6 cellular contexts compared by ENCODE assay signal in the genomic region with DNA sequence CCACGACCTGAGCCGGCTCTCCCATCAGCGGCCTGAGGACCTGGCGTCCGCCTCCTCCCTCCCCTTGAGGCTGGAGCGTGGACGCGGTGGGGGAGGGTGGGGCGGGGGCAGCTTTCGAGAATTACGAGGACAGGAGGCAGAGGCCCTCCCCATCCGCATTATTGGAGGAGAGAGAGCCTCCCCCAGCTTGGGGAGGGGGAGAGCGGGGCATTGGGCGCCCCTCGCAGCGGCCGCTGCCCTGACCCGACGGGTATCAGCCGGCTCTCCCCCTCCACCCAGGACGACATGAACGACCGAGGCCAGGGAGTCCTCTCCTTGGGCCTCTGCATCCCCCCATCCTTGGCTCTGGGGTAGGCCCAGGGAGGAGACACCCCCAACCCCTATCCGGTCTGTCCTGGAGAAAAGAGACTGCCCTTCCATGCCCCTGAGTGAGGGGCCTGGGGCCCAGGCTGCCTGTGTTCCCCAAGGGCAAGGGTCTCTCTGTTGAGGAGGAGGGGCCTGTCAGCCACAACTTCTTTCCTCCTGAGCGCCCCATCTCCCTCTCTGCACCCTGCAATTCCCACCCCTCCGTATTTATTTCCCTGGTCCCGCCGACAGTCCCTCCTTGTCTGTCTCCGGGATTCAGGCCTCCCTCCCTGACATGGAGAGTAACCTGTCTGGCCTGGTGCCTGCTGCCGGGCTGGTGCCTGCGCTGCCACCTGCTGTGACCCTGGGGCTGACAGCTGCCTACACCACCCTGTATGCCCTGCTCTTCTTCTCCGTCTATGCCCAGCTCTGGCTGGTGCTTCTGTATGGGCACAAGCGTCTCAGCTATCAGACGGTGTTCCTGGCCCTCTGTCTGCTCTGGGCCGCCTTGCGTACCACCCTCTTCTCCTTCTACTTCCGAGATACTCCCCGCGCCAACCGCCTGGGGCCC. TPM values are rescaled to one million over a fixed set of nuclear protein-coding genes. Genes with fewer than 3 reads are reported as not detected.
DNase-seq lines count a peak whose midpoint lies in the region; ATAC-seq lines count a peak whose summit lies in the region.

No MANE protein-coding gene starts in this region.

- peak overlapping the region; percentile 11 for H3K23ac ChIP-seq in mesendoderm (ENCODE audit: low read length)

- no peak overlapping the region for H4K8ac ChIP-seq in mesendoderm (ENCODE audit: low read depth, low read length)

- no peaks in the 10 kb centered on the region for H3K79me2 ChIP-seq in mesendoderm (ENCODE audit: control insufficient read depth, insufficient read depth, low read length)

- H3K27ac ChIP-seq in HUES48 (ENCODE audit: low read depth, low read length) (no peak overlapping the region), mesendoderm (ENCODE audit: low read depth, low read length) (no peak overlapping the region)

- no peak overlapping the region for H2BK120ac ChIP-seq in mesendoderm (ENCODE audit: low read depth, low read length)

- H2BK15ac ChIP-seq in mesendoderm (replicated peaks; ENCODE audit: low read depth), result no peak overlapping the region

- no peaks in the 10 kb centered on the region for H3K79me1 ChIP-seq in mesendoderm (ENCODE audit: low read length)

- ATAC-seq in GM19395 (IDR thresholded peaks at IDR 0.05; ENCODE audit: unreplicated experiment) (no peak), HG02938 (IDR thresholded peaks at IDR 0.05; ENCODE audit: unreplicated experiment) (no peak)

- no peak overlapping the region for H2AK5ac ChIP-seq in mesendoderm (ENCODE audit: low read length)

- peaks cover 24% of the 10 kb centered on the region for H3K4me1 Mint-ChIP-seq in activated naive CD4-positive, alpha-beta T cell treated with anti-CD3 and anti-CD28 coated beads, Interleukin-2, amount 50 U/mL, for 24 hours

- H3K4me2 ChIP-seq in mesendoderm (ENCODE audit: low read length), result peak overlapping the region; percentile 61

- H3K36me3 ChIP-seq in HUES48 (ENCODE audit: control insufficient read depth, insufficient read depth, low read length) (no peaks in the 10 kb centered on the region), mesendoderm (ENCODE audit: control insufficient read depth, insufficient read depth, low read length) (no peaks in the 10 kb centered on the region)

- peaks cover 26% of the 10 kb centered on the region for H3K27me3 ChIP-seq in HUES48 (ENCODE audit: control insufficient read depth, insufficient read depth, low read length)
- H3K27me3 ChIP-seq in mesendoderm (ENCODE audit: insufficient read depth, low read length, poor library complexity), result peaks cover 11% of the 10 kb centered on the region

- H3K4me1 ChIP-seq in HUES48 (ENCODE audit: control insufficient read depth, insufficient read depth, low read length) (peaks cover 5% of the 10 kb centered on the region; the same call in 1 of the 2 replicates), mesendoderm (ENCODE audit: control insufficient read depth, low read depth, low read length) (peaks cover 6% of the 10 kb centered on the region)

- H3K4me3 ChIP-seq in HUES48 (ENCODE audit: low read depth, low read length) (peak overlapping the region; percentile 96), mesendoderm (ENCODE audit: low read length) (peak overlapping the region; percentile 29)

- 0 out of 2 replicates have a peak overlapping the region, but pooled peaks have one; percentile 12 for H3K9ac ChIP-seq in HUES48 (ENCODE audit: low read depth, low read length)
- H3K9ac ChIP-seq in mesendoderm (ENCODE audit: low read length), result peak overlapping the region; percentile 92

- DNase-seq in ACHN (peak; percentile 28), mesendoderm (no peak)

- H3K56ac ChIP-seq in mesendoderm (ENCODE audit: low read length), result peak overlapping the region; percentile 88

- H3K27ac Mint-ChIP-seq in activated naive CD4-positive, alpha-beta T cell treated with anti-CD3 and anti-CD28 coated beads, Interleukin-2, amount 50 U/mL, for 24 hours, result no peak overlapping the region

- peaks cover 5% of the 10 kb centered on the region for H3K27me3 Mint-ChIP-seq in activated naive CD4-positive, alpha-beta T cell treated with anti-CD3 and anti-CD28 coated beads, Interleukin-2, amount 50 U/mL, for 24 hours

- peak overlapping the region; percentile 41 for H3K4ac ChIP-seq in mesendoderm (ENCODE audit: low read depth, low read length)

- peak overlapping the region; percentile 88 for H3K4me3 Mint-ChIP-seq in activated naive CD4-positive, alpha-beta T cell treated with anti-CD3 and anti-CD28 coated beads, Interleukin-2, amount 50 U/mL, for 24 hours

- H3K36me3 Mint-ChIP-seq in activated naive CD4-positive, alpha-beta T cell treated with anti-CD3 and anti-CD28 coated beads, Interleukin-2, amount 50 U/mL, for 24 hours, result peaks cover 2% of the 10 kb centered on the region

- peak overlapping the region; percentile 71 for H3K18ac ChIP-seq in mesendoderm (ENCODE audit: low read length)

- in situ Hi-C loops in ACHN (cut with HindIII; ENCODE audit: low pct_ligation_motif_present, low pct_unique_long_range_greater_than_20kb, low sequenced_read_pairs), result no loop called here

- H3K9me3 ChIP-seq in HUES48 (ENCODE audit: control insufficient read depth, insufficient read depth, low read length), result no peaks in the 10 kb centered on the region

- no peaks in the 10 kb centered on the region for H3K9me3 Mint-ChIP-seq in activated naive CD4-positive, alpha-beta T cell treated with anti-CD3 and anti-CD28 coated beads, Interleukin-2, amount 50 U/mL, for 24 hours

- WGBS in mesendoderm (ENCODE audit: extremely low coverage, insufficient coverage, low lambda C conversion rate), result no CpG with 5 or more reads among the region's 40 CpGs

- H4K5ac ChIP-seq in mesendoderm (ENCODE audit: low read length), result no peak overlapping the region

- H2BK5ac ChIP-seq in mesendoderm (ENCODE audit: low read length), result no peak overlapping the region

RNA-seq across cellular contexts. Expression of gene GPR137, which starts 0.5 kb away (rescaled TPM):
- polyA plus RNA-seq in mesendoderm (2013, experiment 1 of 2), result 15.4 TPM
- polyA plus RNA-seq in mesendoderm (2013, experiment 2 of 2), result 16.1 TPM

RNA-seq across cellular contexts. Expression of gene BAD, which starts 1.7 kb away (rescaled TPM):
- 18.3 TPM for polyA plus RNA-seq in mesendoderm (2013, experiment 1 of 2)
- 18.3 TPM for polyA plus RNA-seq in mesendoderm (2013, experiment 2 of 2)

RNA-seq across cellular contexts. Expression of gene KCNK4, which starts 5.0 kb away (rescaled TPM):
- not detected for polyA plus RNA-seq in mesendoderm (2013, experiment 1 of 2)
- polyA plus RNA-seq in mesendoderm (2013, experiment 2 of 2), result 0.03 TPM

RNA-seq across cellular contexts. Expression of gene CATSPERZ, which starts 14.0 kb away (rescaled TPM):
- 0.11 TPM for polyA plus RNA-seq in mesendoderm (2013, experiment 1 of 2)
- polyA plus RNA-seq in mesendoderm (2013, experiment 2 of 2), result 0.13 TPM

RNA-seq across cellular contexts. Expression of gene ESRRA, which starts 19.2 kb away (rescaled TPM):
- polyA plus RNA-seq in mesendoderm (2013, experiment 1 of 2), result 9.3 TPM
- 8.3 TPM for polyA plus RNA-seq in mesendoderm (2013, experiment 2 of 2)
